ENCODE assay signal across 18 cellular contexts in the genomic region with DNA sequence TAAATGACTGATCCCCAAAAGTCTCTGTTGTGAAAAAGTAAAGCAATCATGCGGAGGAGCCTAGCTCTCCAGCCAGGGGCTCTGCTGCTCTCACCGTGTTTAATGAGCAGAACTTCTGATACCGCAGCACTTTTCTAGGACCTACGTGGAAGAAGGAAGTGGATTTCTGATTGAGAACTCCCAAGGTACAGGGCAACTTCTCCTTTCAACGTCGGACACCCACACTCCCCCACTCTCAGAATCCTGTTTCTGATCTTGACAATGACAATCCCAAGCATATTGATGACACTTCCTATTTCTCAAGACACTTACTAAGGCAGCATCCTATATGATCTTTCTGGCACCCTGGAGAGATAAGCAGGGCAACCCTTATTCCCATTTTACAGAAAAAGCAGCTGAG.
DNase-seq lines count a peak whose midpoint lies in the region; ATAC-seq and TF ChIP-seq lines count a peak whose summit lies in the region.
"Had no signal": no experiment of that assay in that cellular context is flagged by ENCODE, and none has a peak within 500 bp of the region (broad histone marks: within the 10 kb centered on the region; RNA-seq: fewer than 3 reads in every experiment).

No MANE protein-coding gene starts in this region.

- no peaks in the 10 kb centered on the region for H3K27me3 ChIP-seq in thyroid gland

- peak overlapping the region in 1 of 3 donors; percentile 10 for H3K27ac ChIP-seq in thyroid gland
- H3K27ac ChIP-seq: 22Rv1, A549, C4-2B, HL-60 had no signal

- in situ Hi-C loops in KBM-7 (cut with MboI; ENCODE audit: low pct_unique_long_range_greater_than_20kb, low sequenced_read_pairs), result no loop called here

- H3K4me1 ChIP-seq in thyroid gland, result no peaks in the 10 kb centered on the region
- H3K4me1 ChIP-seq: A549, Caco-2 had no signal

- H3K9me3 ChIP-seq in thyroid gland, result no peaks in the 10 kb centered on the region
- H3K9me3 ChIP-seq: A549, Caco-2 had no signal

- no peak for TF ChIP-seq CTCF in NB4 (IDR thresholded peaks at IDR 0.05; ENCODE audit: low read depth, low read length)
- no peak for TF ChIP-seq CTCF in thyroid gland (IDR thresholded peaks at IDR 0.05)
- TF ChIP-seq CTCF in omental fat pad (IDR thresholded peaks at IDR 0.05), result no peak

- intact Hi-C loops in thyroid gland (cut with DNase I), result no loop called here

- no peak for ATAC-seq in omental fat pad (ENCODE audit: low FRiP score)
- ATAC-seq in GM19455 (IDR thresholded peaks at IDR 0.05; ENCODE audit: unreplicated experiment), result no peak
- ATAC-seq: A549, HCT116 had no signal

- peak; percentile 55 for DNase-seq in KBM-7
- peak; percentile 56 for DNase-seq in NB4 (ENCODE audit: low read depth)
- peak; percentile 60 for DNase-seq in SKM-1 (lab: John Stamatoyannopoulos, UW; ENCODE audit: unreplicated experiment)
- DNase-seq in thyroid gland, result peak; percentile 7 to 19
- no peak for DNase-seq in omental fat pad (ENCODE audit: low spot score)
- DNase-seq in NCI-H146 treated with DMSO at 0.1 percent for 48 hours (lab: John Stamatoyannopoulos, UW; ENCODE audit: unreplicated experiment), result no peak
- DNase-seq: AML-193; Caco-2; CD4-positive, alpha-beta T cell; GOT3; H7; HFFc6 had no signal

- TF ChIP-seq POLR2A in NB4 (IDR thresholded peaks at IDR 0.05; ENCODE audit: extremely low read depth, insufficient read length) (no peak), thyroid gland (IDR thresholded peaks at IDR 0.05) (no peak)

- no peaks in the 10 kb centered on the region for H3K36me3 ChIP-seq in thyroid gland

- 53 to 66% methylated on average over 6 of the region's 6 CpGs for WGBS in thyroid gland, 2 donors

- no peak overlapping the region for H3K4me3 ChIP-seq in NB4 (ENCODE audit: low read depth, low read length)
- no peak overlapping the region for H3K4me3 ChIP-seq in thyroid gland (replicated peaks in 1 of 3)
- H3K4me3 ChIP-seq: A549 had no signal

Comparison
In these comparisons a context has a peak if more than half of its experiments do, and no peak if none do; other contexts are left out.
1. DNase-seq: peak in KBM-7 (single experiment), NB4 (single experiment), SKM-1 (single experiment) and thyroid gland (2 of 2); none in omental fat pad (single experiment) and NCI-H146 treated with DMSO at 0.1 percent for 48 hours (single experiment).